ENCODE assay signal across 11 cellular contexts in the genomic region with DNA sequence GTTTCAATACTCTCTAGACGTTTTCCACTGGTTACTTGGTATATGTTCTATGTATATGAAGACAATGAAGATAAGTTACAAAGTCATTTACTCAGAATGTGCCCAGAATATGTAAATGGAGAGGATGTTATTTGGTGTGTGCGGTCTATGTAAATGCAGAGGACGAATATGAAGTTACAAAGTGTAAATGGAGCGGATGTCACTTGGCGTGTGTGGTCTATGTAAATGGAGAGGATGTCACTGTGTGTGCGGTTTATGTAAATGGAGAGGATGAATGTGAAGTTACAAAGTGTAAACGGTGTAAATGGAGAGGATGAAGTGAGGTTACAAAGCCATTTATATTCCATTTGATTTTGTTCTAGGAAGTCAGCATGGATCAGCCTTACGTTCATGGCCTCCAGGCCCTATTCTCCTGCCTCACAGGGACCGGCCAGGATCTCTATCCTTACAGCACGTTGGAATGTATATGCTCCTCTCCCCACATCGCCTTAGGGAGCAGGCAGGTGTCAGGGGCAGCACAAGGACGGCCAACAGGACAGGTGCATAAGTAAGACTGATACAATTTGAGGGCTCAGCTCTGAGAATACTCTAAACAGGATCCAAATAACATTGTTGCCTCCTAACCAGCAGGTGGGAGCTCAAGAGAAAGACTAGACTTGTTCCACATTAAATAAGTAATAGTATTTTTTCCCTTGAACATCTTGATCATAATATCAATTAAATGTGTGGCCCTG. TPM values are rescaled to one million over a fixed set of nuclear protein-coding genes. Genes with fewer than 3 reads are reported as not detected.
DNase-seq lines count a peak whose midpoint lies in the region; ATAC-seq, FAIRE-seq and TF ChIP-seq lines count a peak whose summit lies in the region.
"Had no signal": no experiment of that assay in that cellular context is flagged by ENCODE, and none has a peak within 500 bp of the region (broad histone marks: within the 10 kb centered on the region; RNA-seq: fewer than 3 reads in every experiment).

No MANE protein-coding gene starts in this region.

- H3K27me3 ChIP-seq in DOHH2 (ENCODE audit: control insufficient read depth, low read length): peaks cover 72% of the 10 kb centered on the region
- no peaks in the 10 kb centered on the region for H3K27me3 ChIP-seq in sigmoid colon
- H3K27me3 ChIP-seq: upper lobe of right lung had no signal

- H3K4me1 ChIP-seq in DOHH2 (ENCODE audit: control insufficient read depth, low read length) (peaks cover 46% of the 10 kb centered on the region), sigmoid colon (no peaks in the 10 kb centered on the region)
- H3K4me1 ChIP-seq: upper lobe of right lung had no signal

- no peaks in the 10 kb centered on the region for H3K79me2 ChIP-seq in DOHH2 (ENCODE audit: control insufficient read depth, low read length)

- no peak for TF ChIP-seq POLR2A in sigmoid colon (IDR thresholded peaks at IDR 0.05)

- no TSS peak for BruUV-seq in Calu3 (replicated peaks; lab: Mats Ljungman, UMichigan)

- 68 to 76% methylated on average over 12 of the region's 12 CpGs for WGBS in sigmoid colon, 2 donors

- peaks cover 7% of the 10 kb centered on the region; the same call in 1 of the 2 replicates for H4K20me1 ChIP-seq in DOHH2 (ENCODE audit: control insufficient read depth, insufficient read depth, low read depth, low read length)

- H3K27me3 Mint-ChIP-seq in Calu3 (ENCODE audit: unreplicated experiment): peaks cover 60% of the 10 kb centered on the region

- no peaks in the 10 kb centered on the region for H3K4me1 Mint-ChIP-seq in Calu3 (ENCODE audit: low read depth, unreplicated experiment)

- intact Hi-C loops in sigmoid colon (cut with DNase I) (no loop called here), Calu3 (cut with micrococcal nuclease; ENCODE audit: unreplicated experiment) (no loop called here)

- H3K4me3 ChIP-seq in DOHH2 (ENCODE audit: low read length) (peak overlapping the region; percentile 53), sigmoid colon (no peak overlapping the region)
- H3K4me3 ChIP-seq: upper lobe of right lung had no signal

- no peaks in the 10 kb centered on the region for H3K9me3 Mint-ChIP-seq in Calu3 (ENCODE audit: low read depth, unreplicated experiment)

- TF ChIP-seq EP300 in sigmoid colon (IDR thresholded peaks at IDR 0.05): no peak

- no peak overlapping the region for H3K4me3 Mint-ChIP-seq in Calu3 (ENCODE audit: low read depth, unreplicated experiment)

- ATAC-seq in HG02763 (IDR thresholded peaks at IDR 0.05; ENCODE audit: unreplicated experiment): peak; percentile 91
- ATAC-seq in HG03558 (IDR thresholded peaks at IDR 0.05; ENCODE audit: extremely low read depth, unreplicated experiment): peak; percentile 96
- ATAC-seq: upper lobe of right lung had no signal

- no peaks in the 10 kb centered on the region for H3K36me3 ChIP-seq in DOHH2 (ENCODE audit: control insufficient read depth, low read length)
- no peaks in the 10 kb centered on the region for H3K36me3 ChIP-seq in sigmoid colon
- H3K36me3 ChIP-seq: upper lobe of right lung, WERI-Rb-1 had no signal

- H3F3A ChIP-seq in DOHH2 (ENCODE audit: control insufficient read depth, insufficient read depth): peaks cover 6% of the 10 kb centered on the region; the same call in 1 of the 2 replicates

- TF ChIP-seq CTCF in DOHH2 (IDR thresholded peaks at IDR 0.05; ENCODE audit: low read depth, low read length, poor library complexity, severe bottlenecking) (no peak), sigmoid colon (IDR thresholded peaks at IDR 0.05) (no peak), Calu3 (IDR thresholded peaks at IDR 0.05; ENCODE audit: unreplicated experiment) (no peak)

- no peak for FAIRE-seq in frontal cortex (lab: Jason Lieb, UNC)
- FAIRE-seq: endometrium had no signal

- H3K27ac ChIP-seq in DOHH2 (ENCODE audit: low read depth, low read length) (peak overlapping the region; percentile 70), sigmoid colon (no peak overlapping the region)
- H3K27ac ChIP-seq: upper lobe of right lung, WERI-Rb-1 had no signal

- H3K9me2 ChIP-seq in DOHH2 (replicated peaks; ENCODE audit: control insufficient read depth, low read length): no peaks in the 10 kb centered on the region

- no peaks in the 10 kb centered on the region for H3K36me3 Mint-ChIP-seq in Calu3 (ENCODE audit: insufficient read depth, unreplicated experiment)

- CTCF ChIA-PET in Calu3 (lab: Charles Lee): no interaction called here

- H3K4me2 ChIP-seq in DOHH2 (ENCODE audit: low read length): peak overlapping the region; percentile 77

- no peaks in the 10 kb centered on the region for H3K9me3 ChIP-seq in DOHH2 (ENCODE audit: control insufficient read depth, insufficient read depth, low read length)
- no peaks in the 10 kb centered on the region for H3K9me3 ChIP-seq in sigmoid colon
- H3K9me3 ChIP-seq: upper lobe of right lung had no signal

- H3K27ac Mint-ChIP-seq in Calu3 (ENCODE audit: unreplicated experiment): no peak overlapping the region

- DNase-seq in GM19240 (ENCODE audit: insufficient read length, low spot score): peak; percentile 47
- no peak for DNase-seq in NCI-H2171 (lab: John Stamatoyannopoulos, UW)
- DNase-seq in sigmoid colon: no peak
- DNase-seq in frontal cortex (ENCODE audit: low spot score in 2 of 2): no peak
- no peak for DNase-seq in Calu3
- DNase-seq: upper lobe of right lung, WERI-Rb-1 had no signal

RNA-seq across cellular contexts. Expression of a gene that starts 42.4 kb away (rescaled TPM):
- total RNA-seq in sigmoid colon (10 to 100 TPM; 30.5 to 61.4 (median 44.3) TPM), frontal cortex (31.8 TPM), Calu3 (2022) (54.8 and 58.0 TPM in 2 replicates)
- polyA plus RNA-seq in sigmoid colon: 10 to 100 TPM; 45.7 to 97.1 (median 76.9) TPM
